In genomic region chr19:13095393-13095784, GRCh38 we compare ENCODE assay signal across 11 cellular contexts. TPM values are rescaled to one million over a fixed set of nuclear protein-coding genes. Genes with fewer than 3 reads are reported as not detected.
DNase-seq lines count a peak whose midpoint lies in the region; ATAC-seq, FAIRE-seq and TF ChIP-seq lines count a peak whose summit lies in the region.
"Had no signal": no experiment of that assay in that cellular context is flagged by ENCODE, and none has a peak within 500 bp of the region (broad histone marks: within the 10 kb centered on the region; RNA-seq: fewer than 3 reads in every experiment).

No MANE protein-coding gene starts in this region.

- no peak for TF ChIP-seq RAD21 in K562 (CRISPR knock-in tag; conservative IDR thresholded peaks at IDR 0.05 in 1 of 2, IDR thresholded peaks at IDR 0.05 in 1 of 2)

- H3K4me3 Mint-ChIP-seq in stimulated activated naive CD8-positive, alpha-beta T cell treated with anti-CD3 and anti-CD28 coated beads, Interleukin-15, Interleukin-2, amounts not matched to agents 100 ng/mL and 50 ng/mL, for 24 hours: peak overlapping the region; percentile 73

- ATAC-seq in stimulated activated naive CD8-positive, alpha-beta T cell treated with anti-CD3 and anti-CD28 coated beads, Interleukin-15, Interleukin-2, amounts not matched to agents 100 U/mL and 50 U/mL, for 24 hours: no peak
- ATAC-seq in K562 (no peak), lower lobe of right lung (no peak), GM21723 (IDR thresholded peaks at IDR 0.05; ENCODE audit: unreplicated experiment) (no peak)

- H3K27me3 Mint-ChIP-seq in stimulated activated naive CD8-positive, alpha-beta T cell treated with anti-CD3 and anti-CD28 coated beads, Interleukin-15, Interleukin-2, amounts not matched to agents 100 ng/mL and 50 ng/mL, for 24 hours: peaks cover 25% of the 10 kb centered on the region

- 64% methylated on average over 12 of the region's 25 CpGs for WGBS in K562 (ENCODE audit: insufficient coverage, low coverage, missing lambda C conversion rate)

- H3K27ac ChIP-seq in K562 (ENCODE audit: extremely low read depth, low read depth, low read length) (peak overlapping the region; percentile 98; the same call in 2 of the 3 replicates), lower lobe of right lung (peak overlapping the region; percentile 96)

- no peaks in the 10 kb centered on the region for H4K20me1 ChIP-seq in K562 (replicated peaks; ENCODE audit: control insufficient read depth, insufficient read depth, low read length)

- DNase-seq in stimulated activated naive CD8-positive, alpha-beta T cell treated with anti-CD3 and anti-CD28 coated beads, Interleukin-15, Interleukin-2, amounts not matched to agents 100 U/mL and 50 U/mL, for 24 hours: no peak
- no peak for DNase-seq in K562 (ENCODE audit: extremely low read depth in 1 of 4, low spot score in 3 of 4)
- no peak for DNase-seq in lower lobe of right lung
- no peak for DNase-seq in NCI-H1694 (lab: John Stamatoyannopoulos, UW)
- no peak for DNase-seq in HCEC 1CT
- DNase-seq in DMS79 treated with DMSO at 0.1 percent for 48 hours (lab: John Stamatoyannopoulos, UW): no peak
- DNase-seq: effector CD4-positive, alpha-beta T cell; SW 1271 had no signal

- H3K4me1 ChIP-seq in K562 (replicated peaks in 1 of 2; ENCODE audit: control insufficient read depth in 2 of 2, insufficient read depth in 2 of 2, low read length in 2 of 2) (peaks cover 36 to 92% of the 10 kb centered on the region in 2 experiments), lower lobe of right lung (peaks cover 90% of the 10 kb centered on the region)

- TF ChIP-seq CTCF in K562 (IDR thresholded peaks at IDR 0.05 in 2 of 3, conservative IDR thresholded peaks at IDR 0.05 in 1 of 3; ENCODE audit: insufficient read depth in 2 of 3, low read depth in 1 of 3, low read length in 3 of 3): no peak
- TF ChIP-seq CTCF in lower lobe of right lung (IDR thresholded peaks at IDR 0.05): no peak

- peaks cover 22% of the 10 kb centered on the region for H3K36me3 ChIP-seq in K562 (ENCODE audit: control insufficient read depth, insufficient read depth, low read length)
- H3K36me3 ChIP-seq in lower lobe of right lung: peaks cover 26% of the 10 kb centered on the region

- TF ChIP-seq POLR2A in K562 (conservative IDR thresholded peaks at IDR 0.05): no peak

- no TSS peak for BruUV-seq in K562 (replicated peaks; lab: Mats Ljungman, UMichigan)

- no peaks in the 10 kb centered on the region for H3K27me3 ChIP-seq in K562 (ENCODE audit: control insufficient read depth in 2 of 2, insufficient read depth in 2 of 2, low read length in 2 of 2)
- H3K27me3 ChIP-seq in lower lobe of right lung (ENCODE audit: low read depth): no peaks in the 10 kb centered on the region

- no peaks in the 10 kb centered on the region for H3K9me1 ChIP-seq in K562 (ENCODE audit: control insufficient read depth, insufficient read depth, low read length)

- no peak overlapping the region for H3K27ac Mint-ChIP-seq in stimulated activated naive CD8-positive, alpha-beta T cell treated with anti-CD3 and anti-CD28 coated beads, Interleukin-15, Interleukin-2, amounts not matched to agents 100 ng/mL and 50 ng/mL, for 24 hours

- intact Hi-C loops in K562 (cut with micrococcal nuclease) (no loop called here), lower lobe of right lung (cut with DNase I) (no loop called here)

- in situ Hi-C loops in K562 (cut with MboI): no loop called here

- H3K9me3 Mint-ChIP-seq in stimulated activated naive CD8-positive, alpha-beta T cell treated with anti-CD3 and anti-CD28 coated beads, Interleukin-15, Interleukin-2, amounts not matched to agents 100 ng/mL and 50 ng/mL, for 24 hours: no peaks in the 10 kb centered on the region
- H3K9me3 Mint-ChIP-seq: activated T-helper 1 cell treated with anti-CD3 and anti-CD28 coated beads, Interleukin-12 subunit alpha, Interleukin-12 subunit beta, Interleukin-2, Interleukin-4 antibody, amounts not matched to agents 30 ng/mL and 10 ng/mL and 1 ng/mL, durations not matched to agents 14 hours and 24 hours and 36 hours had no signal

- no peak for TF ChIP-seq EP300 in K562 (IDR thresholded peaks at IDR 0.05; ENCODE audit: low read length)

- H3K36me3 Mint-ChIP-seq in stimulated activated naive CD8-positive, alpha-beta T cell treated with anti-CD3 and anti-CD28 coated beads, Interleukin-15, Interleukin-2, amounts not matched to agents 100 ng/mL and 50 ng/mL, for 24 hours (ENCODE audit: low read depth): peaks cover 7% of the 10 kb centered on the region

- no peak overlapping the region for H2AFZ ChIP-seq in K562 (ENCODE audit: low read depth, low read length)

- peaks cover 47% of the 10 kb centered on the region for H3K4me1 Mint-ChIP-seq in stimulated activated naive CD8-positive, alpha-beta T cell treated with anti-CD3 and anti-CD28 coated beads, Interleukin-15, Interleukin-2, amounts not matched to agents 100 ng/mL and 50 ng/mL, for 24 hours (ENCODE audit: low read depth)

- no peak overlapping the region for H3K4me2 ChIP-seq in K562 (ENCODE audit: insufficient read depth, low read length)

- POLR2A ChIA-PET in K562 (lab: Yijun Ruan, JAX): interaction anchor here (0.6 to 2.8 kb wide), 8 partner anchors 9 to 149 kb away, joined by 3 to 17 read pairs (median 4); partner anchors contain the start of genes NACC1 and RAD23A

- FAIRE-seq in K562 (lab: Jason Lieb, UNC): no peak

- CTCF ChIA-PET in K562 (lab: Yijun Ruan, JAX; ENCODE audit: low intra/inter-chr PET ratio): interaction anchor here (0.7 to 4.7 kb wide), 4 partner anchors 112 to 715 kb away, joined by 3 to 59 read pairs (median 28); no protein-coding TSS in a partner anchor

- H3K79me2 ChIP-seq in K562 (ENCODE audit: control insufficient read depth, insufficient read depth, low read length): peaks cover 26% of the 10 kb centered on the region

- peak overlapping the region in 1 of 2 experiments; percentile 77; a peak in 2 of 4 replicates for H3K9ac ChIP-seq in K562 (ENCODE audit: insufficient read depth in 1 of 2, low read depth in 2 of 2, low read length in 2 of 2)

- H3K9me3 ChIP-seq in K562 (replicated peaks; ENCODE audit: control insufficient read depth, insufficient read depth, low read depth, low read length) (no peaks in the 10 kb centered on the region), lower lobe of right lung (no peaks in the 10 kb centered on the region)

- H3K4me3 ChIP-seq in K562 (no peak overlapping the region), lower lobe of right lung (peak overlapping the region; percentile 57)

RNA-seq across cellular contexts. Expression of gene LYL1, which starts 7.3 kb away (rescaled TPM):
- 54.5 and 112 TPM in 2 replicates for total RNA-seq in K562 (2011; cell fraction: chromatin; rRNA removed; ENCODE audit: low replicate concordance)
- total RNA-seq in K562 (2011; cell fraction: nucleolus; rRNA removed): 105 and 123 TPM in 2 replicates
- 74.6 and 89.7 TPM in 2 replicates for total RNA-seq in K562 (2011; cell fraction: nucleoplasm; rRNA removed)
- 266 and 312 TPM in 2 replicates for total RNA-seq in K562 (2014; rRNA removed)
- total RNA-seq in K562 (2014; rRNA removed; fragmentation: Illumina TruSeq; extraction: Trizol): 13.2 and 17.7 TPM in 2 replicates
- total RNA-seq in K562 (2015; rRNA removed; fragmentation: Illumina TruSeq; extraction: Trizol): 89.9 and 108 TPM in 2 replicates
- 216 and 218 TPM in 2 replicates for total RNA-seq in K562 (2021)
- polyA plus RNA-seq in K562 (2011; rRNA removed): 34.0 and 47.0 TPM in 2 replicates
- polyA plus RNA-seq in K562 (2011; cell fraction: cytosol; rRNA removed): 73.1 and 246 TPM in 2 replicates
- 76.6 and 132 TPM in 2 replicates for polyA plus RNA-seq in K562 (2011; cell fraction: nucleus; rRNA removed)
- 144 and 229 TPM in 2 replicates for polyA plus RNA-seq in K562 (2012)
- 17.8 and 71.5 TPM in 2 replicates for polyA plus RNA-seq in K562 (2014; fragmentation: Illumina TruSeq; extraction: Trizol)
- polyA plus RNA-seq in K562 (2014; fragmentation: Nextera tagmentation; extraction: Ambion mirVana): 1 to 10 TPM; 1.3 to 1.6 TPM
- 165 and 175 TPM in 2 replicates for polyA plus RNA-seq in K562 (2014; rRNA removed)
- polyA minus RNA-seq in K562 (2011; rRNA and poly(A)+ RNA removed): 12.7 and 14.2 TPM in 2 replicates
- 46.0 and 79.3 TPM in 2 replicates for polyA minus RNA-seq in K562 (2011; cell fraction: cytosol; rRNA and poly(A)+ RNA removed)
- 37.4 and 52.3 TPM in 2 replicates for polyA minus RNA-seq in K562 (2011; cell fraction: nucleus; rRNA and poly(A)+ RNA removed)
- total RNA-seq in lower lobe of right lung: 27.2 TPM

RNA-seq across cellular contexts. Expression of gene TRMT1, which starts 21.2 kb away (rescaled TPM):
- 73.3 and 179 TPM in 2 replicates for total RNA-seq in K562 (2011; cell fraction: chromatin; rRNA removed; ENCODE audit: low replicate concordance)
- 168 and 175 TPM in 2 replicates for total RNA-seq in K562 (2011; cell fraction: nucleolus; rRNA removed)
- 79.0 and 80.0 TPM in 2 replicates for total RNA-seq in K562 (2011; cell fraction: nucleoplasm; rRNA removed)
- total RNA-seq in K562 (2014; rRNA removed): 89.1 and 113 TPM in 2 replicates
- 25.8 and 42.9 TPM in 2 replicates for total RNA-seq in K562 (2014; rRNA removed; fragmentation: Illumina TruSeq; extraction: Trizol)
- total RNA-seq in K562 (2015; rRNA removed; fragmentation: Illumina TruSeq; extraction: Trizol): 54.3 and 60.2 TPM in 2 replicates
- total RNA-seq in K562 (2021): 118 TPM in 2 replicates
- polyA plus RNA-seq in K562 (2011; rRNA removed): 44.1 and 53.3 TPM in 2 replicates
- 39.2 and 80.0 TPM in 2 replicates for polyA plus RNA-seq in K562 (2011; cell fraction: cytosol; rRNA removed)
- 282 and 531 TPM in 2 replicates for polyA plus RNA-seq in K562 (2011; cell fraction: nucleus; rRNA removed)
- polyA plus RNA-seq in K562 (2012): 59.6 and 77.8 TPM in 2 replicates
- 84.8 and 96.2 TPM in 2 replicates for polyA plus RNA-seq in K562 (2014; fragmentation: Illumina TruSeq; extraction: Trizol)
- 10 to 100 TPM in 1 of 2 experiments, 1 to 10 TPM in 1; 5.8 to 10.9 TPM for polyA plus RNA-seq in K562 (2014; fragmentation: Nextera tagmentation; extraction: Ambion mirVana)
- polyA plus RNA-seq in K562 (2014; rRNA removed): 155 and 158 TPM in 2 replicates
- 23.7 and 27.9 TPM in 2 replicates for polyA minus RNA-seq in K562 (2011; rRNA and poly(A)+ RNA removed)
- polyA minus RNA-seq in K562 (2011; cell fraction: cytosol; rRNA and poly(A)+ RNA removed): 49.3 and 51.7 TPM in 2 replicates
- 50.5 and 77.3 TPM in 2 replicates for polyA minus RNA-seq in K562 (2011; cell fraction: nucleus; rRNA and poly(A)+ RNA removed)
- 29.3 TPM for total RNA-seq in lower lobe of right lung

RNA-seq across cellular contexts. Expression of gene NACC1, which starts 22.7 kb away (rescaled TPM):
- total RNA-seq in K562 (2011; cell fraction: chromatin; rRNA removed; ENCODE audit: low replicate concordance): 31.6 and 133 TPM in 2 replicates
- total RNA-seq in K562 (2011; cell fraction: nucleolus; rRNA removed): 77.5 and 89.6 TPM in 2 replicates
- total RNA-seq in K562 (2011; cell fraction: nucleoplasm; rRNA removed): 35.3 and 45.1 TPM in 2 replicates
- total RNA-seq in K562 (2014; rRNA removed) (62.4 and 85.7 TPM in 2 replicates), K562 (2014; rRNA removed; fragmentation: Illumina TruSeq; extraction: Trizol) (9.1 and 9.5 TPM in 2 replicates), K562 (2015; rRNA removed; fragmentation: Illumina TruSeq; extraction: Trizol) (40.2 and 46.8 TPM in 2 replicates), K562 (2021) (93.0 and 96.6 TPM in 2 replicates), lower lobe of right lung (35.2 TPM)
- polyA plus RNA-seq in K562 (2011; rRNA removed) (25.8 and 49.0 TPM in 2 replicates), K562 (2014; fragmentation: Illumina TruSeq; extraction: Trizol) (23.2 and 90.7 TPM in 2 replicates), K562 (2014; fragmentation: Nextera tagmentation; extraction: Ambion mirVana) (under 1 TPM; 0.04 to 0.17 TPM), K562 (2014; rRNA removed) (46.1 and 68.1 TPM in 2 replicates)
- polyA plus RNA-seq in K562 (2011; cell fraction: cytosol; rRNA removed): 59.4 and 222 TPM in 2 replicates
- 52.2 and 123 TPM in 2 replicates for polyA plus RNA-seq in K562 (2011; cell fraction: nucleus; rRNA removed)
- 35.2 and 37.0 TPM in 2 replicates for polyA plus RNA-seq in K562 (2012)
- 17.9 and 39.8 TPM in 2 replicates for polyA minus RNA-seq in K562 (2011; rRNA and poly(A)+ RNA removed)
- 67.5 and 79.0 TPM in 2 replicates for polyA minus RNA-seq in K562 (2011; cell fraction: cytosol; rRNA and poly(A)+ RNA removed)
- 16.6 and 18.0 TPM in 2 replicates for polyA minus RNA-seq in K562 (2011; cell fraction: nucleus; rRNA and poly(A)+ RNA removed)

RNA-seq across cellular contexts. Expression of gene STX10, which starts 54.8 kb away (rescaled TPM):
- 25.6 and 67.7 TPM in 2 replicates for total RNA-seq in K562 (2011; cell fraction: chromatin; rRNA removed; ENCODE audit: low replicate concordance)
- total RNA-seq in K562 (2011; cell fraction: nucleolus; rRNA removed): 56.9 and 60.3 TPM in 2 replicates
- total RNA-seq in K562 (2011; cell fraction: nucleoplasm; rRNA removed): 42.4 and 42.7 TPM in 2 replicates
- total RNA-seq in K562 (2014; rRNA removed) (57.8 and 59.2 TPM in 2 replicates), K562 (2014; rRNA removed; fragmentation: Illumina TruSeq; extraction: Trizol) (12.6 and 19.0 TPM in 2 replicates), K562 (2015; rRNA removed; fragmentation: Illumina TruSeq; extraction: Trizol) (31.0 and 33.9 TPM in 2 replicates), K562 (2021) (39.6 and 41.6 TPM in 2 replicates), lower lobe of right lung (82.7 TPM)
- polyA plus RNA-seq in K562 (2011; rRNA removed) (46.6 and 77.4 TPM in 2 replicates), K562 (2014; fragmentation: Illumina TruSeq; extraction: Trizol) (30.3 and 35.2 TPM in 2 replicates), K562 (2014; fragmentation: Nextera tagmentation; extraction: Ambion mirVana) (1 to 10 TPM in 1 of 2 experiments, under 1 TPM in 1; 0.51 to 1.7 TPM), K562 (2014; rRNA removed) (66.3 and 78.0 TPM in 2 replicates)
- 62.2 and 72.6 TPM in 2 replicates for polyA plus RNA-seq in K562 (2011; cell fraction: cytosol; rRNA removed)
- polyA plus RNA-seq in K562 (2011; cell fraction: nucleus; rRNA removed): 159 and 172 TPM in 2 replicates
- 46.6 and 75.7 TPM in 2 replicates for polyA plus RNA-seq in K562 (2012)
- polyA minus RNA-seq in K562 (2011; rRNA and poly(A)+ RNA removed): 12.8 and 14.0 TPM in 2 replicates
- 14.0 and 15.9 TPM in 2 replicates for polyA minus RNA-seq in K562 (2011; cell fraction: cytosol; rRNA and poly(A)+ RNA removed)
- 10.5 and 19.3 TPM in 2 replicates for polyA minus RNA-seq in K562 (2011; cell fraction: nucleus; rRNA and poly(A)+ RNA removed)

RNA-seq across cellular contexts. Expression of gene IER2, which starts 54.8 kb away (rescaled TPM):
- 67.1 and 140 TPM in 2 replicates for total RNA-seq in K562 (2011; cell fraction: chromatin; rRNA removed; ENCODE audit: low replicate concordance)
- 139 and 159 TPM in 2 replicates for total RNA-seq in K562 (2011; cell fraction: nucleolus; rRNA removed)
- 90.2 and 96.9 TPM in 2 replicates for total RNA-seq in K562 (2011; cell fraction: nucleoplasm; rRNA removed)
- total RNA-seq in K562 (2014; rRNA removed): 84.5 and 134 TPM in 2 replicates
- 23.6 and 24.4 TPM in 2 replicates for total RNA-seq in K562 (2014; rRNA removed; fragmentation: Illumina TruSeq; extraction: Trizol)
- total RNA-seq in K562 (2015; rRNA removed; fragmentation: Illumina TruSeq; extraction: Trizol): 14.8 and 17.4 TPM in 2 replicates
- total RNA-seq in K562 (2021): 205 and 214 TPM in 2 replicates
- 23.7 and 32.9 TPM in 2 replicates for polyA plus RNA-seq in K562 (2011; rRNA removed)
- 37.6 and 91.2 TPM in 2 replicates for polyA plus RNA-seq in K562 (2011; cell fraction: cytosol; rRNA removed)
- 112 and 193 TPM in 2 replicates for polyA plus RNA-seq in K562 (2011; cell fraction: nucleus; rRNA removed)
- 158 and 169 TPM in 2 replicates for polyA plus RNA-seq in K562 (2012)
- 35.5 and 67.9 TPM in 2 replicates for polyA plus RNA-seq in K562 (2014; fragmentation: Illumina TruSeq; extraction: Trizol)
- 1 to 10 TPM; 4.5 to 5.1 TPM for polyA plus RNA-seq in K562 (2014; fragmentation: Nextera tagmentation; extraction: Ambion mirVana)
- polyA plus RNA-seq in K562 (2014; rRNA removed): 127 and 140 TPM in 2 replicates
- polyA minus RNA-seq in K562 (2011; rRNA and poly(A)+ RNA removed): 8.8 and 9.1 TPM in 2 replicates
- polyA minus RNA-seq in K562 (2011; cell fraction: cytosol; rRNA and poly(A)+ RNA removed): 38.4 and 48.8 TPM in 2 replicates
- polyA minus RNA-seq in K562 (2011; cell fraction: nucleus; rRNA and poly(A)+ RNA removed): 39.2 and 41.5 TPM in 2 replicates
- total RNA-seq in lower lobe of right lung: 80.2 TPM
